ENCODE assay signal across 8 cellular contexts in the genomic region with DNA sequence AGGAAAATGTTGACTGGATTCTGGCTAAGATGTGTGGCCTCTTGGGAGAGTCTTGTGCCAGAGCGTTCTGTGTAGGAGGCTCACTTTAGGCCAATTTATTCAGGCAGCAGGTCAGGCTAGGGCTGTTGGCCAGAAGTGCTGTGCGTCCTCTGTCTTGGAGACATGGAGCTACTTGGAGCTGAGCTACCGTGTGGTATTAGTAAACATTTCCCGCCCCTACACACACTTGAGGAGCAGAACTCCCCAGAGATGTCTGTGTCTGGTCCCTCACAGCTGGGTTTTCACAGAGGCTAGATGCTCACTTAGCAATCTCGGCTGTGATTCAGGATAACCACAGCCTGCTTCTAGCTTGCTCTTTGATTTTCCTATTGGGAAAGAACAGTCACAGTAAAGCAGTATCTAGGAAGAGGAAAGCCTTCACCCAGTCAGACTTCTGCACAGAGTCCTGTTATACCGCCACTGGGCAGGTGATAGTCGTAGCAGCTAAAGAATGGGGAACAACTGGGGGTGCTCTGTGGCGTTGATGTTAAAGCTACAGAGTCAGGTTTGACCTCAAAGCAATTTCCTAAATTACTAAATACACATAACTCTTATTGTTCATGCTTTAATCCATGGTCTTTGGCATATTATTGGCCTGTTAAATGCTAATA.
DNase-seq lines count a peak whose midpoint lies in the region; ATAC-seq and TF ChIP-seq lines count a peak whose summit lies in the region.

No MANE protein-coding gene starts in this region.

- peak in 2 of 5 donors; percentile 4 to 9 for DNase-seq in CD8-positive, alpha-beta memory T cell
- DNase-seq in sciatic nerve (ENCODE audit: low spot score) (peak; percentile 84), COLO829 (ENCODE audit: low spot score) (no peak), endothelial cell (ENCODE audit: low spot score) (no peak), DMS53 (lab: John Stamatoyannopoulos, UW) (no peak)

- no peaks in the 10 kb centered on the region for H3K9me3 Mint-ChIP-seq in CD8-positive, alpha-beta memory T cell
- H3K9me3 Mint-ChIP-seq in IgD-negative memory B cell: no peaks in the 10 kb centered on the region
- no peaks in the 10 kb centered on the region for H3K9me3 Mint-ChIP-seq in endothelial cell (ENCODE audit: unreplicated experiment)

- peak overlapping the region; percentile 49 for H3K4me3 ChIP-seq in CD8-positive, alpha-beta memory T cell (ENCODE audit: low read length)
- no peak overlapping the region for H3K4me3 ChIP-seq in esophagus (ENCODE audit: low read depth in 1 of 2, low read length in 2 of 2)

- peaks cover 86 to 97% (median 96%) of the 10 kb centered on the region in 3 donors for H3K4me1 Mint-ChIP-seq in CD8-positive, alpha-beta memory T cell
- peaks cover 27 to 32% (median 30%) of the 10 kb centered on the region in 3 donors for H3K4me1 Mint-ChIP-seq in IgD-negative memory B cell
- H3K4me1 Mint-ChIP-seq in endothelial cell (ENCODE audit: unreplicated experiment): peaks cover 1% of the 10 kb centered on the region

- 58 to 62% methylated on average over 8 of the region's 8 CpGs for WGBS in esophagus, 2 donors

- ATAC-seq in GM21515 (IDR thresholded peaks at IDR 0.05; ENCODE audit: unreplicated experiment): peak; percentile 54
- ATAC-seq in sciatic nerve: peak; percentile 94

- H3K27ac ChIP-seq in CD8-positive, alpha-beta memory T cell (ENCODE audit: low read depth, low read length): peak overlapping the region; percentile 4
- H3K27ac ChIP-seq in esophagus (ENCODE audit: low read depth in 2 of 2, low read length in 1 of 2): peak overlapping the region; percentile 24 to 44

- H3K27ac Mint-ChIP-seq in CD8-positive, alpha-beta memory T cell: peak overlapping the region; percentile 64 to 98 (median 91)
- H3K27ac Mint-ChIP-seq in IgD-negative memory B cell (peak overlapping the region in 2 of 3 donors; percentile 36 to 80), endothelial cell (ENCODE audit: unreplicated experiment) (no peak overlapping the region)

- no peak for TF ChIP-seq CTCF in endothelial cell (IDR thresholded peaks at IDR 0.05; ENCODE audit: unreplicated experiment)

- peak overlapping the region; percentile 72 to 82 (median 79) for H3K4me3 Mint-ChIP-seq in CD8-positive, alpha-beta memory T cell
- peak overlapping the region in 2 of 4 donors; percentile 63 to 81 for H3K4me3 Mint-ChIP-seq in IgD-negative memory B cell
- no peak overlapping the region for H3K4me3 Mint-ChIP-seq in endothelial cell (ENCODE audit: unreplicated experiment)

- no peaks in the 10 kb centered on the region for H3K36me3 ChIP-seq in CD8-positive, alpha-beta memory T cell (ENCODE audit: insufficient read depth, low read length)
- no peaks in the 10 kb centered on the region for H3K36me3 ChIP-seq in esophagus (ENCODE audit: control insufficient read depth in 2 of 2, insufficient read depth in 2 of 2, low read length in 1 of 2)

- intact Hi-C loops in sciatic nerve (cut with DNase I): no loop called here

- H3K27me3 ChIP-seq in CD8-positive, alpha-beta memory T cell (ENCODE audit: insufficient read depth, low read length, poor library complexity, severe bottlenecking): no peaks in the 10 kb centered on the region
- no peaks in the 10 kb centered on the region for H3K27me3 ChIP-seq in esophagus (ENCODE audit: control insufficient read depth in 1 of 2, insufficient read depth in 2 of 2, low read length in 2 of 2)

- H3K36me3 Mint-ChIP-seq in CD8-positive, alpha-beta memory T cell: peaks cover 18 to 32% (median 20%) of the 10 kb centered on the region in 3 donors
- H3K36me3 Mint-ChIP-seq in IgD-negative memory B cell: peaks cover under 1% of the 10 kb centered on the region
- H3K36me3 Mint-ChIP-seq in endothelial cell (ENCODE audit: low read depth, unreplicated experiment): no peaks in the 10 kb centered on the region

- CTCF ChIA-PET in CD8-positive, alpha-beta memory T cell (lab: Charles Lee): interaction anchor here (1.0 kb wide), 1 partner anchor 13 kb away, joined by 3 read pairs; no protein-coding TSS in a partner anchor

- POLR2A ChIA-PET in CD8-positive, alpha-beta memory T cell (lab: Charles Lee): interaction anchor here (1.1 kb wide), 1 partner anchor 88 kb away, joined by 3 read pairs; no protein-coding TSS in a partner anchor

- H3K9me3 ChIP-seq in CD8-positive, alpha-beta memory T cell (ENCODE audit: low read length): no peaks in the 10 kb centered on the region
- no peaks in the 10 kb centered on the region for H3K9me3 ChIP-seq in esophagus (ENCODE audit: control insufficient read depth in 2 of 2, insufficient read depth in 1 of 2, low read depth in 1 of 2, low read length in 1 of 2)

- H3K27me3 Mint-ChIP-seq in CD8-positive, alpha-beta memory T cell: no peaks in the 10 kb centered on the region
- H3K27me3 Mint-ChIP-seq in IgD-negative memory B cell (no peaks in the 10 kb centered on the region), endothelial cell (ENCODE audit: unreplicated experiment) (no peaks in the 10 kb centered on the region)

- peaks cover 85% of the 10 kb centered on the region for H3K4me1 ChIP-seq in CD8-positive, alpha-beta memory T cell (ENCODE audit: insufficient read depth, low read length)
- H3K4me1 ChIP-seq in esophagus (ENCODE audit: control insufficient read depth in 2 of 2, insufficient read depth in 2 of 2, low read length in 1 of 2): no peaks in the 10 kb centered on the region
